ENCODE assay signal across 24 cellular contexts in the genomic region with DNA sequence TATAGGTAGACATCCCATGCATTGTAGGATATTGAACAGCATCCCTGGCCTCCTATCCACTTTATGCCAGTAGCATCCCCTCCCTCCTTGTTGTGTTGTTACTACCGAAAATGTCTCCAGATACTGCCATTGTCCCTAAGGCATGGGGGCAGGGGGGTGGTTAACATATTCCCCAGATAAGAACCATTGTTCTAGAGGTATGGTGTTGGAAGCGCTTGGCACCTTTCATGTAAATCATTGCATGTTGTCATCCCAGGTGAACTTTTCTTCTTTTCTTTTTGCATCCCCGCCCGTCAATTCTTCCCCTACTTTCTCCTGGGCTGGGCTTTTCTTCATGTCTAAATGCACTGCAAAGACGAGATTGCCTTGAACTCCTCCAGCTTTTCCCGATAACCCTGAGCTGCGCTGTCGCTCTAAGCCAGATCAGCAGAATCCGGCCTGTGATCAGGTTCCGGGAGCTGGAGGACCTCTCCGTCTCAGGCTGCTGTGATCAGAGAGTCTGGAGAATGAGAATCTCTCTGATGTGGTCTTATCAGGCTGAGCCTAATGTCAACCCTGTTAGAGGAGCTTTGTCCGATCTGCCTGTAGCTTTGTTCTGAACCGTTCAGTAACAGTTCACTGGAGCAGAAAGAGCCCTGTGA.
"Had no signal": no experiment of that assay in that cellular context is flagged by ENCODE, and none has a peak within 500 bp of the region (broad histone marks: within the 10 kb centered on the region; RNA-seq: fewer than 3 reads in every experiment).

No MANE protein-coding gene starts in this region.

- DNase-seq: activated CD4-positive, alpha-beta T cell treated with anti-CD3 and anti-CD28 coated beads for 48 hours; activated CD4-positive, alpha-beta T cell treated with anti-CD3 and anti-CD28 coated beads, Interleukin-2, amount 50 U/mL, for 48 hours; activated CD8-positive, alpha-beta memory T cell treated with anti-CD3 and anti-CD28 coated beads, Interleukin-2, amount 50 U/mL, for 4 hours; activated gamma-delta T cell treated with Interleukin-2 at 50 U/mL for 16 hours; activated naive CD4-positive, alpha-beta T cell treated with anti-CD3 and anti-CD28 coated beads, Interleukin-2, amount 50 U/mL, for 16 hours; activated T-cell treated with anti-CD3 and anti-CD28 coated beads, Interleukin-2, amount 50 U/mL, for 1 hour; amniotic stem cell; colonic mucosa; effector CD8-positive, alpha-beta T cell; gastrocnemius medialis; glutamatergic neuron; naive thymus-derived CD8-positive, alpha-beta T cell; ovary; stimulated activated CD4-positive, alpha-beta T cell treated with anti-CD3 and anti-CD28 coated beads, Interleukin-4, amount 100 ng/mL, for 4 hours; stimulated activated CD8-positive, alpha-beta memory T cell treated with anti-CD3 and anti-CD28 coated beads, Interleukin-4, amount 100 ng/mL, for 48 hours; stimulated activated naive CD8-positive, alpha-beta T cell treated with anti-CD3 and anti-CD28 coated beads, Interleukin-15, amount 100 ng/mL, for 72 hours; substantia nigra; T-helper 9 cell; uterus had no signal

- H3K27ac ChIP-seq: colonic mucosa, gastrocnemius medialis, ovary, skin epidermis, uterus, VCaP had no signal

- H3K9me3 ChIP-seq: colonic mucosa, gastrocnemius medialis, ovary, uterus had no signal

- H3K4me3 ChIP-seq: colonic mucosa, gastrocnemius medialis, ovary, skin epidermis, uterus had no signal

- H3K4me1 ChIP-seq: colonic mucosa, uterus had no signal

- ATAC-seq: activated CD4-positive, CD25-positive, alpha-beta regulatory T cell treated with anti-CD3 and anti-CD28 coated beads, Interleukin-2, amount 50 U/mL, for 24 hours; gastrocnemius medialis; naive thymus-derived CD8-positive, alpha-beta T cell; sciatic nerve; stimulated activated memory B cell treated with anti-CD40 and anti-IgM and Interleukin-4, amounts not matched to agents 10 μg/mL and 1 μg/mL and 100 μg/mL, for 72 hours; stimulated activated naive CD8-positive, alpha-beta T cell treated with anti-CD3 and anti-CD28 coated beads, Interleukin-15, amount 100 ng/mL, for 72 hours had no signal

- H3K27me3 ChIP-seq: colonic mucosa, gastrocnemius medialis, ovary, uterus had no signal

- H3K36me3 ChIP-seq: colonic mucosa, gastrocnemius medialis, ovary, uterus had no signal
